In the genomic region with DNA sequence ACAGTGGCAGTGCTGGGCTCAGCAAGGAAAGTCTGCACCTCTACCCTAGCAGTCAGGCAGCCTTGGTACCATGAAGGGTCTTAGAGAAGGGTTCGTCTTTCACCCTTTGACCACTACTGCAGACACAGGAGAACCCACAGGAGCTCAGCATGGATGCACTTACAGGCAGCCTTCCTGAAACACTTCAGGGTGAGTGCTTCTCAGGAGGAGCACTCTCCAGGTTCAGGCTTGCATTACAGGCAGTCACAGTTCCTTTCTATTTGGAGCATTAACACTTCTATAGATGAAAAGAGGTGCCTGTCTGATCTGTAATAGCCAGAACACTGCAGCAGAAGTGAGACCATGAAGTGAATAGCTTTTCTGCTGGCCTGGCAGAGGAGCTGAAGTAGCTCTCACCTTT, we compare ENCODE assay signal across 35 cellular contexts. TPM values are rescaled to one million over a fixed set of nuclear protein-coding genes. Genes with fewer than 3 reads are reported as not detected.
"Had no signal": no experiment of that assay in that cellular context is flagged by ENCODE, and none has a peak within 500 bp of the region (broad histone marks: within the 10 kb centered on the region; RNA-seq: fewer than 3 reads in every experiment).

No MANE protein-coding gene starts in this region.

- H3K27me3 ChIP-seq: adrenal gland, body of pancreas, breast epithelium, Peyer's patch, SJSA1 had no signal

- H3K9ac ChIP-seq: SK-N-SH had no signal

- H3K4me1 ChIP-seq: adrenal gland, body of pancreas, breast epithelium, Peyer's patch, SJSA1 had no signal

- DNase-seq: activated CD4-positive, alpha-beta memory T cell treated with anti-CD3 and anti-CD28 coated beads for 36 hours; activated CD4-positive, alpha-beta T cell treated with anti-CD3 and anti-CD28 coated beads for 4 hours; activated CD4-positive, alpha-beta T cell treated with anti-CD3 and anti-CD28 coated beads, Interleukin-2, amount 50 U/mL, for 1 hour; activated CD4-positive, CD25-positive, alpha-beta regulatory T cell treated with anti-CD3 and anti-CD28 coated beads, Interleukin-2, amount 50 U/mL, for 72 hours; activated CD8-positive, alpha-beta memory T cell treated with anti-CD3 and anti-CD28 coated beads, Interleukin-2, amount 50 U/mL, for 4 hours; activated gamma-delta T cell treated with Interleukin-2 at 50 U/mL for 16 hours; activated naive CD4-positive, alpha-beta T cell treated with anti-CD3 and anti-CD28 coated beads for 36 hours; activated T-cell treated with anti-CD3 and anti-CD28 coated beads for 4 hours; activated T-cell treated with anti-CD3 and anti-CD28 coated beads, Interleukin-2, amount 50 U/mL, for 4 hours; adrenal gland; body of pancreas; cerebellar nuclear complex; cortex of kidney; Kasumi-1; MM.1S; MV-4-11; NCI-H1092; NCI-H1436 treated with DMSO at 0.1 percent for 48 hours; NCI-H2029 treated with DMSO at 0.1 percent for 48 hours; NCI-H2171; NCI-H446; NCI-H510A treated with DMSO at 0.1 percent for 48 hours; NCI-H526 treated with DMSO at 0.1 percent for 48 hours; PC-3; Peyer's patch; RPMI8226; SHP77 treated with DMSO at 0.1 percent for 48 hours; SK-N-SH had no signal

- FAIRE-seq: astrocyte, TTC549 had no signal

- H3K36me3 ChIP-seq: adrenal gland, breast epithelium, Peyer's patch, SJSA1 had no signal

- H3K4me2 ChIP-seq: SK-N-SH had no signal

- H3K9me3 ChIP-seq: adrenal gland, body of pancreas, breast epithelium, Peyer's patch, SK-N-SH had no signal

- H3K4me3 ChIP-seq: adrenal gland, body of pancreas, breast epithelium, Peyer's patch, SJSA1 had no signal

- H3K27ac ChIP-seq: adrenal gland, body of pancreas, breast epithelium, Peyer's patch, SJSA1 had no signal

RNA-seq across cellular contexts. Expression of a gene that starts 8.7 kb away (rescaled TPM):
- total RNA-seq: activated CD4-positive, alpha-beta memory T cell treated with anti-CD3 and anti-CD28 coated beads for 36 hours; activated naive CD4-positive, alpha-beta T cell treated with anti-CD3 and anti-CD28 coated beads for 36 hours; activated naive CD4-positive, alpha-beta T cell treated with anti-CD3 and anti-CD28 coated beads, Interleukin-2, amount 50 U/mL, for 72 hours; activated T-cell treated with anti-CD3 and anti-CD28 coated beads, Interleukin-2, amount 50 U/mL, for 4 hours; activated T-helper 1 cell treated with anti-CD3 and anti-CD28 coated beads, Interleukin-12 subunit alpha, Interleukin-12 subunit beta, Interleukin-2, Interleukin-4 antibody, amounts not matched to agents 30 ng/mL and 10 ng/mL and 1 ng/mL, durations not matched to agents 14 hours and 24 hours and 36 hours; adrenal gland; astrocyte; body of pancreas; breast epithelium; cardiac septum; PC-3; Peyer's patch; SJSA1 had no signal
- polyA plus RNA-seq: adrenal gland, SK-N-SH had no signal
